ENCODE assay signal across 28 cellular contexts in genomic region chr3:59606638-59607262, GRCh38.
A peak's percentile ranks its signal among the peaks of the same experiment; 100 is the strongest.
DNase-seq lines count a peak whose midpoint lies in the region; ATAC-seq, FAIRE-seq and TF ChIP-seq lines count a peak whose summit lies in the region.
"Had no signal": no experiment of that assay in that cellular context is flagged by ENCODE, and none has a peak within 500 bp of the region (broad histone marks: within the 10 kb centered on the region; RNA-seq: fewer than 3 reads in every experiment).

No MANE protein-coding gene starts in this region.

- no peak for TF ChIP-seq POLR2A in body of pancreas (IDR thresholded peaks at IDR 0.05)
- no peak for TF ChIP-seq POLR2A in thyroid gland (IDR thresholded peaks at IDR 0.05)
- no peak for TF ChIP-seq POLR2A in gastrocnemius medialis (IDR thresholded peaks at IDR 0.05)

- H3K27me3 ChIP-seq in body of pancreas = no peaks in the 10 kb centered on the region
- no peaks in the 10 kb centered on the region for H3K27me3 ChIP-seq in right cardiac atrium (ENCODE audit: control insufficient read depth, insufficient read depth)
- no peaks in the 10 kb centered on the region for H3K27me3 ChIP-seq in thyroid gland
- no peaks in the 10 kb centered on the region for H3K27me3 ChIP-seq in gastrocnemius medialis
- H3K27me3 ChIP-seq: neural progenitor cell, suprapubic skin, vagina had no signal

- 38 to 41% methylated on average over 4 of the region's 4 CpGs for WGBS in body of pancreas, 2 donors
- 43% methylated on average over 4 of the region's 4 CpGs for WGBS in right cardiac atrium
- WGBS in thyroid gland, 2 donors = 47 to 57% methylated on average over 4 of the region's 4 CpGs

- intact Hi-C loops in body of pancreas (cut with DNase I) (no loop called here), right cardiac atrium (cut with DNase I) (no loop called here), thyroid gland (cut with DNase I) (no loop called here), gastrocnemius medialis (cut with DNase I; ENCODE audit: low total_unique reads) (no loop called here)

- no peak for FAIRE-seq in RCC 7860 (lab: Jason Lieb, UNC)
- FAIRE-seq: A549, G401.6, H1 had no signal

- in situ Hi-C loops in gastrocnemius medialis (cut with MboI; ENCODE audit: low sequenced_read_pairs in 4 of 4) = no loop called here

- no peaks in the 10 kb centered on the region for H3K36me3 ChIP-seq in body of pancreas (replicated peaks in 1 of 2; ENCODE audit: insufficient read depth in 1 of 2, low read depth in 2 of 2)
- H3K36me3 ChIP-seq in thyroid gland = no peaks in the 10 kb centered on the region
- H3K36me3 ChIP-seq in gastrocnemius medialis = no peaks in the 10 kb centered on the region
- H3K36me3 ChIP-seq: neural progenitor cell, suprapubic skin, vagina had no signal

- H3K4me1 ChIP-seq in body of pancreas (peaks cover 11% of the 10 kb centered on the region), right cardiac atrium (ENCODE audit: control insufficient read depth, insufficient read depth, low read length) (peaks cover 20% of the 10 kb centered on the region), thyroid gland (peaks cover 19 to 22% of the 10 kb centered on the region in 2 donors), gastrocnemius medialis (no peaks in the 10 kb centered on the region)
- H3K4me1 ChIP-seq: A549, neural progenitor cell, parathyroid adenoma, suprapubic skin, vagina had no signal

- peak overlapping the region in 1 of 4 donors; percentile 22 for H3K27ac ChIP-seq in body of pancreas
- H3K27ac ChIP-seq in right cardiac atrium (ENCODE audit: low read length) = peak overlapping the region; percentile 84
- peak overlapping the region in 2 of 3 donors; percentile 17 to 31 for H3K27ac ChIP-seq in thyroid gland
- H3K27ac ChIP-seq in gastrocnemius medialis = no peak overlapping the region
- H3K27ac ChIP-seq: A549, neural progenitor cell, parathyroid adenoma, PC-9, suprapubic skin, vagina had no signal

- DNase-seq in NCI-H510A treated with DMSO at 0.1 percent for 48 hours (lab: John Stamatoyannopoulos, UW) = peak; percentile 17
- no peak for DNase-seq in NCI-H510A (lab: John Stamatoyannopoulos, UW)
- DNase-seq in body of pancreas = no peak
- no peak for DNase-seq in right cardiac atrium
- DNase-seq in thyroid gland = peak; percentile 3 to 15
- no peak for DNase-seq in RCC 7860 (ENCODE audit: low spot score)
- DNase-seq in NOMO-1 (lab: John Stamatoyannopoulos, UW; ENCODE audit: unreplicated experiment in 2 of 2) = no peak
- DNase-seq in gastrocnemius medialis = no peak
- DNase-seq: activated CD4-positive, alpha-beta T cell treated with anti-CD3 and anti-CD28 coated beads, Interleukin-2, amount 50 U/mL, for 1 hour; activated gamma-delta T cell treated with Interleukin-2 at 50 U/mL for 16 hours; activated naive CD8-positive, alpha-beta T cell treated with anti-CD3 and anti-CD28 coated beads, Interleukin-2, amount 50 U/mL, for 24 hours; activated T-cell treated with anti-CD3 and anti-CD28 coated beads, Interleukin-2, amount 50 U/mL, for 4 hours; CD8-positive, alpha-beta memory T cell; cerebellar nuclear complex; NCI-H226; PC-9; SHP77 treated with DMSO at 0.1 percent for 48 hours; stimulated activated CD4-positive, alpha-beta T cell treated with anti-CD3 and anti-CD28 coated beads, Interleukin-15, amount 100 ng/mL, for 24 hours; stimulated activated naive B cell treated with anti-CD40 and anti-IgM and Interleukin-4, amounts not matched to agents 10 μg/mL and 1 μg/mL and 100 μg/mL, for 72 hours; T1000 had no signal

- H3K9me3 ChIP-seq in body of pancreas (no peaks in the 10 kb centered on the region), right cardiac atrium (ENCODE audit: control insufficient read depth, low read length) (no peaks in the 10 kb centered on the region), thyroid gland (no peaks in the 10 kb centered on the region), gastrocnemius medialis (no peaks in the 10 kb centered on the region)
- H3K9me3 ChIP-seq: A549, suprapubic skin, vagina had no signal

- no peak for TF ChIP-seq CTCF in body of pancreas (IDR thresholded peaks at IDR 0.05)
- TF ChIP-seq CTCF in thyroid gland (IDR thresholded peaks at IDR 0.05) = no peak
- no peak for TF ChIP-seq CTCF in gastrocnemius medialis (IDR thresholded peaks at IDR 0.05 in 4 of 5, conservative IDR thresholded peaks at IDR 0.05 in 1 of 5)

- peak; percentile 38 for ATAC-seq in body of pancreas
- peak; percentile 49 to 73 for ATAC-seq in right cardiac atrium
- no peak for ATAC-seq in gastrocnemius medialis
- ATAC-seq: A549; activated naive CD8-positive, alpha-beta T cell treated with anti-CD3 and anti-CD28 coated beads, Interleukin-2, amount 50 U/mL, for 24 hours; activated T-cell treated with anti-CD3 and anti-CD28 coated beads, Interleukin-2, amount 50 U/mL, for 4 hours; stimulated activated naive B cell treated with anti-CD40 and anti-IgM and Interleukin-4, amounts not matched to agents 10 μg/mL and 1 μg/mL and 100 μg/mL, for 72 hours had no signal

- H3K4me3 ChIP-seq in body of pancreas (no peak overlapping the region), right cardiac atrium (ENCODE audit: low read length) (no peak overlapping the region), thyroid gland (replicated peaks in 1 of 3) (no peak overlapping the region), gastrocnemius medialis (no peak overlapping the region)
- H3K4me3 ChIP-seq: A549, lung, neural progenitor cell, PC-9, suprapubic skin, vagina had no signal

Comparison
In these comparisons a context has a peak if more than half of its experiments do, and no peak if none do; other contexts are left out.
1. DNase-seq: peak in NCI-H510A treated with DMSO at 0.1 percent for 48 hours (single experiment) and thyroid gland (2 of 2); none in NCI-H510A (single experiment), body of pancreas (0 of 4), right cardiac atrium (0 of 3), RCC 7860 (single experiment), NOMO-1 (0 of 2) and gastrocnemius medialis (0 of 2).
2. ATAC-seq: peak in body of pancreas (single experiment) and right cardiac atrium (2 of 2); none in gastrocnemius medialis (0 of 2).
3. H3K27ac ChIP-seq: peak in right cardiac atrium (single experiment) and thyroid gland (2 of 3); none in gastrocnemius medialis (0 of 4).